ENCODE assay signal across 14 cellular contexts in genomic region chr13:32504263-32504662, GRCh38. TPM values are rescaled to one million over a fixed set of nuclear protein-coding genes. Genes with fewer than 3 reads are reported as not detected.
DNase-seq lines count a peak whose midpoint lies in the region; ATAC-seq and TF ChIP-seq lines count a peak whose summit lies in the region.
"Had no signal": no experiment of that assay in that cellular context is flagged by ENCODE, and none has a peak within 500 bp of the region (broad histone marks: within the 10 kb centered on the region; RNA-seq: fewer than 3 reads in every experiment).

No MANE protein-coding gene starts in this region.

- peaks cover 0 to 49% (median 37%) of the 10 kb centered on the region in 9 donors for H3K36me3 ChIP-seq in heart left ventricle
- no peaks in the 10 kb centered on the region for H3K36me3 ChIP-seq in testis (ENCODE audit: low read depth, missing control alignments)

- H3K27ac Mint-ChIP-seq in WTC11: 0 out of 2 replicates have a peak overlapping the region, but pooled peaks have one; percentile 61

- peaks cover 0 to 9% (median 0%) of the 10 kb centered on the region in 12 donors for H3K4me1 ChIP-seq in heart left ventricle
- peaks cover 18% of the 10 kb centered on the region for H3K4me1 ChIP-seq in testis

- H3K27me3 ChIP-seq in heart left ventricle (no peaks in the 10 kb centered on the region), testis (no peaks in the 10 kb centered on the region)

- H3K9me3 ChIP-seq in heart left ventricle (no peaks in the 10 kb centered on the region), testis (no peaks in the 10 kb centered on the region)

- intact Hi-C loops in Right ventricle myocardium inferior (cut with DNase I): no loop called here
- intact Hi-C loops in heart left ventricle (cut with DNase I): no loop called here
- intact Hi-C loops in testis (cut with DNase I; ENCODE audit: low total_unique reads): no loop called here

- POLR2A ChIA-PET in WTC11 (lab: Charles Lee): no interaction called here

- 36 to 53% (median 50%) methylated on average over 1 of the region's 1 CpG for WGBS in heart left ventricle, 4 donors
- WGBS in testis, 2 donors: 19 to 35% methylated on average over 1 of the region's 1 CpG

- no peak overlapping the region for H3K27ac ChIP-seq in heart left ventricle
- H3K27ac ChIP-seq in testis: peak overlapping the region; percentile 56 to 72
- H3K27ac ChIP-seq in coronary artery: no peak overlapping the region

- no peaks in the 10 kb centered on the region for H3K9me3 Mint-ChIP-seq in WTC11

- H3K36me3 Mint-ChIP-seq in WTC11: peaks cover 20% of the 10 kb centered on the region

- peaks cover 11% of the 10 kb centered on the region for H3K4me1 Mint-ChIP-seq in WTC11

- TF ChIP-seq CTCF in heart left ventricle (IDR thresholded peaks at IDR 0.05) (no peak), WTC11 (IDR thresholded peaks at IDR 0.05) (no peak), testis (IDR thresholded peaks at IDR 0.05) (no peak), coronary artery (IDR thresholded peaks at IDR 0.05) (no peak)

- ATAC-seq in Right ventricle myocardium inferior (peak; percentile 15), heart left ventricle (no peak), WTC11 (no peak)
- ATAC-seq: Panc1 had no signal

- H3K4me3 Mint-ChIP-seq in WTC11: no peak overlapping the region

- no peaks in the 10 kb centered on the region for H3K27me3 Mint-ChIP-seq in WTC11 (ENCODE audit: low read depth)

- DNase-seq in Right ventricle myocardium inferior (ENCODE audit: missing footprints) (no peak), heart left ventricle (no peak), WTC11 (ENCODE audit: low spot score) (no peak), medulla oblongata (ENCODE audit: extremely low spot score) (peak; percentile 32), testis (no peak), coronary artery (ENCODE audit: low spot score) (no peak), amygdala (lab: John Stamatoyannopoulos, UW) (no peak)
- DNase-seq in stimulated activated CD8-positive, alpha-beta memory T cell treated with anti-CD3 and anti-CD28 coated beads, Interleukin-4, amount 100 ng/mL, for 48 hours: no peak
- DNase-seq: DMS79 treated with DMSO at 0.1 percent for 48 hours, KBM-7, NCI-H1694 treated with DMSO at 0.1 percent for 48 hours, NCI-H2171 treated with DMSO at 0.1 percent for 48 hours, Right ventricle myocardium superior had no signal

- H3K4me3 ChIP-seq in heart left ventricle (no peak overlapping the region), testis (no peak overlapping the region), coronary artery (no peak overlapping the region)

- TF ChIP-seq POLR2A in heart left ventricle (IDR thresholded peaks at IDR 0.05) (no peak), testis (IDR thresholded peaks at IDR 0.05) (no peak)

- CTCF ChIA-PET in WTC11 (lab: Charles Lee): interaction anchor here (1.6 kb wide), 1 partner anchor 77 kb away, joined by 4 read pairs; no protein-coding TSS in a partner anchor

TF ChIP-seq in WTC11, 78 proteins besides CTCF, POLR2A, EP300 and RAD21:
- TF ChIP-seq PREB (CRISPR knock-in tag; IDR thresholded peaks at IDR 0.05; ENCODE audit: borderline replicate concordance): no peak

RNA-seq across cellular contexts. Expression of gene N4BP2L2, which starts 34.3 kb away (rescaled TPM):
- 115 TPM for total RNA-seq in Right ventricle myocardium inferior
- total RNA-seq in heart left ventricle: 100 to 1,000 TPM; 106 to 297 (median 142) TPM
- 10 to 100 TPM; 40.4 to 53.8 TPM for polyA plus RNA-seq in heart left ventricle
- 68.9 to 78.3 TPM (median 72.9 TPM) in 3 replicates for total RNA-seq in WTC11 (2021)
- total RNA-seq in testis: 100 to 1,000 TPM; 187 to 197 TPM
- 56.4 TPM for polyA plus RNA-seq in testis (ENCODE audit: insufficient read depth, low read depth, low replicate concordance)

Comparison
In these comparisons a context has a peak if more than half of its experiments do, and no peak if none do; other contexts are left out.
1. H3K27ac ChIP-seq: peak in testis (2 of 2); none in heart left ventricle (0 of 12) and coronary artery (0 of 2).